ENCODE assay signal across 11 cellular contexts in genomic region chr4:17595471-17596005, GRCh38. TPM values are rescaled to one million over a fixed set of nuclear protein-coding genes. Genes with fewer than 3 reads are reported as not detected.
DNase-seq lines count a peak whose midpoint lies in the region; ATAC-seq and TF ChIP-seq lines count a peak whose summit lies in the region.
"Had no signal": no experiment of that assay in that cellular context is flagged by ENCODE, and none has a peak within 500 bp of the region (broad histone marks: within the 10 kb centered on the region; RNA-seq: fewer than 3 reads in every experiment).

No MANE protein-coding gene starts in this region.

- ATAC-seq in GM18519 (IDR thresholded peaks at IDR 0.05; ENCODE audit: low FRiP score, unreplicated experiment): peak; percentile 87
- peak; percentile 85 for ATAC-seq in GM21529 (IDR thresholded peaks at IDR 0.05; ENCODE audit: unreplicated experiment)
- ATAC-seq in HG03378 (IDR thresholded peaks at IDR 0.05; ENCODE audit: unreplicated experiment): peak; percentile 94
- no peak for ATAC-seq in CD8-positive, alpha-beta T cell

- H3K27ac ChIP-seq in CD8-positive, alpha-beta T cell (ENCODE audit: low read depth, low read length): no peak overlapping the region
- H3K27ac ChIP-seq in neuronal stem cell (replicated peaks; ENCODE audit: low read length): no peak overlapping the region

- no peak overlapping the region for H3K23ac ChIP-seq in neuronal stem cell (ENCODE audit: low read depth, low read length, poor library complexity)

- H3K4me1 ChIP-seq in CD8-positive, alpha-beta T cell (ENCODE audit: insufficient read depth, low read length): no peaks in the 10 kb centered on the region
- no peaks in the 10 kb centered on the region for H3K4me1 ChIP-seq in neuronal stem cell (ENCODE audit: control insufficient read depth in 2 of 2, insufficient read depth in 1 of 2, low read depth in 1 of 2, low read length in 2 of 2)

- intact Hi-C loops in cardiac septum (cut with DNase I): no loop called here
- intact Hi-C loops in CD8-positive, alpha-beta T cell (cut with DNase I, micrococcal nuclease): no loop called here

- H3K4ac ChIP-seq in neuronal stem cell (ENCODE audit: low read length): no peak overlapping the region

- H3K4me3 Mint-ChIP-seq in CD8-positive, alpha-beta T cell: no peak overlapping the region
- no peak overlapping the region for H3K4me3 Mint-ChIP-seq in activated CD4-positive, alpha-beta memory T cell treated with anti-CD3 and anti-CD28 coated beads, Interleukin-2, amount 10 ng/mL, durations not matched to agents 7 days and 5 days

- H3K14ac ChIP-seq in neuronal stem cell (ENCODE audit: low read length): no peak overlapping the region

- H3K79me1 ChIP-seq in neuronal stem cell (ENCODE audit: low read depth, low read length): no peaks in the 10 kb centered on the region

- DNase-seq in cardiac septum (ENCODE audit: low spot score) (peak; percentile 12), neuronal stem cell (ENCODE audit: low spot score) (no peak)
- DNase-seq in CD8-positive, alpha-beta T cell: no peak
- no peak for DNase-seq in activated CD4-positive, alpha-beta memory T cell treated with anti-CD3 and anti-CD28 coated beads, Interleukin-2, amount 10 ng/mL, durations not matched to agents 7 days and 5 days
- no peak for DNase-seq in activated naive CD4-positive, alpha-beta T cell (lab: John Stamatoyannopoulos, UW)
- DNase-seq: activated CD8-positive, alpha-beta memory T cell treated with anti-CD3 and anti-CD28 coated beads, Interleukin-2, amount 50 U/mL, for 4 hours; dorsolateral prefrontal cortex; EL had no signal

- H3K18ac ChIP-seq in neuronal stem cell (ENCODE audit: low read length): no peak overlapping the region

- H2BK120ac ChIP-seq in neuronal stem cell (ENCODE audit: low read depth, low read length): no peak overlapping the region

- no peak overlapping the region for H3K9ac ChIP-seq in neuronal stem cell (ENCODE audit: low read depth, low read length, poor library complexity)

- no peak overlapping the region for H2BK12ac ChIP-seq in neuronal stem cell (ENCODE audit: low read length)

- CTCF ChIA-PET in CD8-positive, alpha-beta T cell (lab: Charles Lee): interaction anchor here (1.3 to 1.7 kb wide), 2 partner anchors 42 to 222 kb away, joined by 3 read pairs; no protein-coding TSS in a partner anchor
- CTCF ChIA-PET in activated CD4-positive, alpha-beta memory T cell treated with anti-CD3 and anti-CD28 coated beads, Interleukin-2, amount 10 ng/mL, durations not matched to agents 7 days and 5 days (lab: Charles Lee): interaction anchor here (1.0 to 1.7 kb wide), 2 partner anchors 8 to 19 kb away, joined by 3 to 7 read pairs; partner anchors contain the start of gene MED28

- no peak overlapping the region for H3K27ac Mint-ChIP-seq in CD8-positive, alpha-beta T cell
- H3K27ac Mint-ChIP-seq in activated CD4-positive, alpha-beta memory T cell treated with anti-CD3 and anti-CD28 coated beads, Interleukin-2, amount 10 ng/mL, durations not matched to agents 7 days and 5 days: no peak overlapping the region

- no CpG with 5 or more reads among the region's 6 CpGs for WGBS in neuronal stem cell (ENCODE audit: extremely low coverage in 2 of 2, insufficient read length in 2 of 2, insufficient replicate concordance in 1 of 2), 2 donors

- H2AFZ ChIP-seq in neuronal stem cell (ENCODE audit: low read length): no peak overlapping the region

- peaks cover 44% of the 10 kb centered on the region for H3K36me3 ChIP-seq in CD8-positive, alpha-beta T cell (ENCODE audit: insufficient read depth, low read length)
- H3K36me3 ChIP-seq in neuronal stem cell (replicated peaks in 1 of 2; ENCODE audit: control insufficient read depth in 2 of 2, insufficient read depth in 2 of 2, low read length in 2 of 2): peaks cover 21 to 82% of the 10 kb centered on the region in 2 donors

- H3K4me2 ChIP-seq in neuronal stem cell (ENCODE audit: insufficient read depth, low read length, poor library complexity, severe bottlenecking): no peak overlapping the region

- no peak overlapping the region for H4K8ac ChIP-seq in neuronal stem cell (ENCODE audit: low read depth, low read length)

- no peak overlapping the region for H3K4me3 ChIP-seq in CD8-positive, alpha-beta T cell (ENCODE audit: low read depth, low read length)
- H3K4me3 ChIP-seq in neuronal stem cell (ENCODE audit: low read length in 2 of 2): no peak overlapping the region
- H3K4me3 ChIP-seq: dorsolateral prefrontal cortex had no signal

- peaks cover 78% of the 10 kb centered on the region for H3K36me3 Mint-ChIP-seq in CD8-positive, alpha-beta T cell
- H3K36me3 Mint-ChIP-seq in activated CD4-positive, alpha-beta memory T cell treated with anti-CD3 and anti-CD28 coated beads, Interleukin-2, amount 10 ng/mL, durations not matched to agents 7 days and 5 days (ENCODE audit: low read depth): peaks cover 67% of the 10 kb centered on the region

- H2BK5ac ChIP-seq in neuronal stem cell (ENCODE audit: low read length): no peak overlapping the region

- POLR2A ChIA-PET in CD8-positive, alpha-beta T cell (lab: Charles Lee): interaction anchor here (1.6 kb wide), 1 partner anchor 19 kb away, joined by 6 read pairs; the partner anchor contains the start of gene MED28
- POLR2A ChIA-PET in activated CD4-positive, alpha-beta memory T cell treated with anti-CD3 and anti-CD28 coated beads, Interleukin-2, amount 10 ng/mL, durations not matched to agents 7 days and 5 days (lab: Charles Lee): interaction anchor here (2.1 kb wide), 1 partner anchor 19 kb away, joined by 6 read pairs; the partner anchor contains the start of gene MED28

- no peak overlapping the region for H2BK15ac ChIP-seq in neuronal stem cell (ENCODE audit: low read length)

- no peak overlapping the region for H2AK5ac ChIP-seq in neuronal stem cell (ENCODE audit: low read depth, low read length)

- no peaks in the 10 kb centered on the region for H3K9me3 Mint-ChIP-seq in CD8-positive, alpha-beta T cell
- H3K9me3 Mint-ChIP-seq in activated CD4-positive, alpha-beta memory T cell treated with anti-CD3 and anti-CD28 coated beads, Interleukin-2, amount 10 ng/mL, durations not matched to agents 7 days and 5 days: no peaks in the 10 kb centered on the region

- no peak overlapping the region for H4K91ac ChIP-seq in neuronal stem cell (ENCODE audit: low read depth, low read length, poor library complexity)

- no peaks in the 10 kb centered on the region for H3K27me3 Mint-ChIP-seq in CD8-positive, alpha-beta T cell (ENCODE audit: low read depth)
- H3K27me3 Mint-ChIP-seq in activated CD4-positive, alpha-beta memory T cell treated with anti-CD3 and anti-CD28 coated beads, Interleukin-2, amount 10 ng/mL, durations not matched to agents 7 days and 5 days: no peaks in the 10 kb centered on the region

- no peaks in the 10 kb centered on the region for H3K9me3 ChIP-seq in CD8-positive, alpha-beta T cell (ENCODE audit: low read length)
- H3K9me3 ChIP-seq in neuronal stem cell (replicated peaks in 1 of 2; ENCODE audit: control insufficient read depth in 2 of 2, insufficient read depth in 1 of 2, low read depth in 1 of 2, low read length in 2 of 2): no peaks in the 10 kb centered on the region

- peaks cover 6% of the 10 kb centered on the region for H3K4me1 Mint-ChIP-seq in CD8-positive, alpha-beta T cell (ENCODE audit: low read depth)
- H3K4me1 Mint-ChIP-seq in activated CD4-positive, alpha-beta memory T cell treated with anti-CD3 and anti-CD28 coated beads, Interleukin-2, amount 10 ng/mL, durations not matched to agents 7 days and 5 days: peaks cover 18% of the 10 kb centered on the region

- TF ChIP-seq CTCF in CD8-positive, alpha-beta T cell (IDR thresholded peaks at IDR 0.05): no peak

- H3K27me3 ChIP-seq in CD8-positive, alpha-beta T cell (ENCODE audit: insufficient read depth, low read length): no peaks in the 10 kb centered on the region
- no peaks in the 10 kb centered on the region for H3K27me3 ChIP-seq in neuronal stem cell (ENCODE audit: control insufficient read depth in 3 of 3, insufficient read depth in 3 of 3, low read depth in 1 of 3, low read length in 3 of 3)
- H3K27me3 ChIP-seq: dorsolateral prefrontal cortex had no signal

RNA-seq across cellular contexts. Expression of gene LAP3, which starts 18.5 kb away (rescaled TPM):
- total RNA-seq in cardiac septum: 58.9 TPM
- 10 to 100 TPM; 60.1 to 60.2 TPM for total RNA-seq in CD8-positive, alpha-beta T cell
- total RNA-seq in activated CD4-positive, alpha-beta memory T cell treated with anti-CD3 and anti-CD28 coated beads, Interleukin-2, amount 10 ng/mL, durations not matched to agents 7 days and 5 days: 100 to 1,000 TPM; 180 to 182 TPM
- polyA plus RNA-seq in neuronal stem cell (2013, experiment 1 of 2): 18.8 TPM
- 20.1 TPM for polyA plus RNA-seq in neuronal stem cell (2013, experiment 2 of 2)

RNA-seq across cellular contexts. Expression of gene MED28, which starts 18.9 kb away (rescaled TPM):
- 21.7 TPM for total RNA-seq in cardiac septum
- 10 to 100 TPM; 60.0 to 64.8 TPM for total RNA-seq in CD8-positive, alpha-beta T cell
- total RNA-seq in activated CD4-positive, alpha-beta memory T cell treated with anti-CD3 and anti-CD28 coated beads, Interleukin-2, amount 10 ng/mL, durations not matched to agents 7 days and 5 days: 10 to 100 TPM; 48.6 to 49.9 TPM
- polyA plus RNA-seq in neuronal stem cell (2013, experiment 1 of 2): 41.3 TPM
- polyA plus RNA-seq in neuronal stem cell (2013, experiment 2 of 2): 42.4 TPM
